In the genomic region with DNA sequence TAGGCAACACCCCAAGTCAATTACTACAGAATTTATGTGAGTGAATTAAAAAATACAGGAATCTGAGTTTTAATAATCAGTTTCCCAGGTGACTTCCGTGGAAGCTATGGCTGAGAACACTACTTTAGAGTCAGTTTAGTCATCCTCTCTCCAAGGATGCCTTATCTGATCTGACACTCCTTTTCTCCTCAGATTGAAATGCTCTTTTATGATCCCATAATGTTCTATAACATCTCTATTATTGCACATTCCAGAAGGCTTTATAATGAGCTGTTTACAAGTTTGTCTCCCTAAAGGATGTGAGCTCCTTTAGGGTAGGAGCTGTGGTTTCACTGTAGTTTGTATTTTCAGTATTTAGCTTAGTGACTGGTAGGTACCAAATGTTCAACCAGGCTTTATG, we compare ENCODE assay signal across 12 cellular contexts.
A peak's percentile ranks its signal among the peaks of the same experiment; 100 is the strongest.
DNase-seq lines count a peak whose midpoint lies in the region; ATAC-seq and TF ChIP-seq lines count a peak whose summit lies in the region.
"Had no signal": no experiment of that assay in that cellular context is flagged by ENCODE, and none has a peak within 500 bp of the region (broad histone marks: within the 10 kb centered on the region; RNA-seq: fewer than 3 reads in every experiment).

No MANE protein-coding gene starts in this region.

- H3K36me3 ChIP-seq in GM23338 (ENCODE audit: insufficient read depth) (no peaks in the 10 kb centered on the region), MM.1S (replicated peaks; ENCODE audit: insufficient read depth, low read length) (no peaks in the 10 kb centered on the region)

- H3K4me2 ChIP-seq in GM23338 (no peak overlapping the region), MM.1S (ENCODE audit: low read depth, low read length) (no peak overlapping the region)

- H3K9me2 ChIP-seq in GM23338 (ENCODE audit: insufficient read depth) (0 out of 2 replicates have a peak, but pooled peaks cover 13% of the 10 kb centered on the region), MM.1S (replicated peaks; ENCODE audit: insufficient read depth, low read length) (no peaks in the 10 kb centered on the region)

- intact Hi-C loops in left colon (cut with DNase I, micrococcal nuclease), result no loop called here

- no peaks in the 10 kb centered on the region for H3K79me2 ChIP-seq in GM23338 (replicated peaks; ENCODE audit: insufficient read depth)
- no peaks in the 10 kb centered on the region for H3K79me2 ChIP-seq in MM.1S (ENCODE audit: low read length)

- peaks cover 4% of the 10 kb centered on the region for H3K27me3 Mint-ChIP-seq in GM23338 (ENCODE audit: insufficient read depth, low read depth, poor library complexity)

- no peaks in the 10 kb centered on the region for H3K9me3 ChIP-seq in MM.1S (replicated peaks; ENCODE audit: insufficient read depth, low read length)

- H3K4me1 Mint-ChIP-seq in GM23338, result peaks cover 4% of the 10 kb centered on the region; the same call in 2 of the 3 replicates
- H3K4me1 Mint-ChIP-seq: CD4-positive, alpha-beta memory T cell had no signal

- no peak overlapping the region for H3K4me3 ChIP-seq in GM23338
- H3K4me3 ChIP-seq in MM.1S (ENCODE audit: low read length), result no peak overlapping the region
- H3K4me3 ChIP-seq: GM23248 had no signal

- H3K4me1 ChIP-seq in GM23338 (ENCODE audit: insufficient read depth), result no peaks in the 10 kb centered on the region
- peaks cover 14% of the 10 kb centered on the region for H3K4me1 ChIP-seq in MM.1S (ENCODE audit: low read length)

- H3K4me3 Mint-ChIP-seq in GM23338, result no peak overlapping the region
- H3K4me3 Mint-ChIP-seq: CD4-positive, alpha-beta memory T cell; H9 had no signal

- no peak overlapping the region for H3K27ac Mint-ChIP-seq in GM23338
- H3K27ac Mint-ChIP-seq: H9 had no signal

- H4K20me1 ChIP-seq in GM23338 (replicated peaks; ENCODE audit: insufficient read depth) (no peaks in the 10 kb centered on the region), MM.1S (ENCODE audit: insufficient read depth, low read length) (no peaks in the 10 kb centered on the region)

- H2AFZ ChIP-seq in GM23338 (peak overlapping the region; percentile 63; the same call in 1 of the 2 replicates), MM.1S (ENCODE audit: low read length) (no peak overlapping the region)
- H2AFZ ChIP-seq: GM23248 had no signal

- H3K27ac ChIP-seq in GM23338 (ENCODE audit: low read depth) (no peak overlapping the region), MM.1S (ENCODE audit: low read length) (no peak overlapping the region)
- H3K27ac ChIP-seq: GM23248 had no signal

- H3K27me3 ChIP-seq in GM23338 (ENCODE audit: insufficient read depth), result no peaks in the 10 kb centered on the region
- H3K27me3 ChIP-seq in MM.1S (replicated peaks; ENCODE audit: insufficient read depth, low read length), result no peaks in the 10 kb centered on the region

- no peaks in the 10 kb centered on the region for H3K36me3 Mint-ChIP-seq in GM23338 (ENCODE audit: low read depth)
- H3K36me3 Mint-ChIP-seq: CD4-positive, alpha-beta memory T cell had no signal

- no peaks in the 10 kb centered on the region for H3K9me3 Mint-ChIP-seq in GM23338
- H3K9me3 Mint-ChIP-seq: H9 had no signal

- ATAC-seq in GM23338, result no peak
- ATAC-seq in left colon, result peak; percentile 97
- ATAC-seq: HCT116 had no signal

- TF ChIP-seq CTCF in GM23338 (conservative IDR thresholded peaks at IDR 0.05; ENCODE audit: low read depth in 2 of 2) (no peak), MM.1S (IDR thresholded peaks at IDR 0.05; ENCODE audit: low read length) (no peak)

- DNase-seq in GM23338 (ENCODE audit: low spot score), result no peak
- DNase-seq in M059J (ENCODE audit: low read depth), result peak; percentile 3
- DNase-seq in left colon, result no peak
- DNase-seq in HUDEP-2 (lab: John Stamatoyannopoulos, UW; ENCODE audit: unreplicated experiment in 76 of 76), result no peak
- no peak for DNase-seq in effector CD8-positive, alpha-beta T cell (lab: John Stamatoyannopoulos, UW)
- no peak for DNase-seq in MM.1S
- DNase-seq: CD4-positive, alpha-beta memory T cell; DMS153; DND-41; GM23248; H9 had no signal

- H3F3A ChIP-seq in GM23338 (replicated peaks; ENCODE audit: low read depth), result no peaks in the 10 kb centered on the region
- H3F3A ChIP-seq in MM.1S (ENCODE audit: insufficient read depth, low read length), result no peaks in the 10 kb centered on the region

- H3K9ac ChIP-seq in MM.1S (ENCODE audit: low read length), result no peak overlapping the region
- H3K9ac ChIP-seq: GM23248 had no signal

TF ChIP-seq in GM23338, 12 proteins besides CTCF, POLR2A, EP300 and RAD21:
- TF ChIP-seq CREB1 (CRISPR knock-in tag; IDR thresholded peaks at IDR 0.05; ENCODE audit: low read depth) (no peak), POLR2AphosphoS5 (IDR thresholded peaks at IDR 0.05; ENCODE audit: low read depth) (no peak), STAT1 (IDR thresholded peaks at IDR 0.05; ENCODE audit: unreplicated experiment) (no peak), ZNF331 (CRISPR knock-in tag; IDR thresholded peaks at IDR 0.05; ENCODE audit: low read depth) (no peak), JUNB (IDR thresholded peaks at IDR 0.05; ENCODE audit: unreplicated experiment) (no peak)
- TF ChIP-seq, protein P1, sequence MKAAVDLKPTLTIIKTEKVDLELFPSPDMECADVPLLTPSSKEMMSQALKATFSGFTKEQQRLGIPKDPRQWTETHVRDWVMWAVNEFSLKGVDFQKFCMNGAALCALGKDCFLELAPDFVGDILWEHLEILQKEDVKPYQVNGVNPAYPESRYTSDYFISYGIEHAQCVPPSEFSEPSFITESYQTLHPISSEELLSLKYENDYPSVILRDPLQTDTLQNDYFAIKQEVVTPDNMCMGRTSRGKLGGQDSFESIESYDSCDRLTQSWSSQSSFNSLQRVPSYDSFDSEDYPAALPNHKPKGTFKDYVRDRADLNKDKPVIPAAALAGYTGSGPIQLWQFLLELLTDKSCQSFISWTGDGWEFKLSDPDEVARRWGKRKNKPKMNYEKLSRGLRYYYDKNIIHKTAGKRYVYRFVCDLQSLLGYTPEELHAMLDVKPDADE (IDR thresholded peaks at IDR 0.05), result no peak
- TF ChIP-seq, protein P2, sequence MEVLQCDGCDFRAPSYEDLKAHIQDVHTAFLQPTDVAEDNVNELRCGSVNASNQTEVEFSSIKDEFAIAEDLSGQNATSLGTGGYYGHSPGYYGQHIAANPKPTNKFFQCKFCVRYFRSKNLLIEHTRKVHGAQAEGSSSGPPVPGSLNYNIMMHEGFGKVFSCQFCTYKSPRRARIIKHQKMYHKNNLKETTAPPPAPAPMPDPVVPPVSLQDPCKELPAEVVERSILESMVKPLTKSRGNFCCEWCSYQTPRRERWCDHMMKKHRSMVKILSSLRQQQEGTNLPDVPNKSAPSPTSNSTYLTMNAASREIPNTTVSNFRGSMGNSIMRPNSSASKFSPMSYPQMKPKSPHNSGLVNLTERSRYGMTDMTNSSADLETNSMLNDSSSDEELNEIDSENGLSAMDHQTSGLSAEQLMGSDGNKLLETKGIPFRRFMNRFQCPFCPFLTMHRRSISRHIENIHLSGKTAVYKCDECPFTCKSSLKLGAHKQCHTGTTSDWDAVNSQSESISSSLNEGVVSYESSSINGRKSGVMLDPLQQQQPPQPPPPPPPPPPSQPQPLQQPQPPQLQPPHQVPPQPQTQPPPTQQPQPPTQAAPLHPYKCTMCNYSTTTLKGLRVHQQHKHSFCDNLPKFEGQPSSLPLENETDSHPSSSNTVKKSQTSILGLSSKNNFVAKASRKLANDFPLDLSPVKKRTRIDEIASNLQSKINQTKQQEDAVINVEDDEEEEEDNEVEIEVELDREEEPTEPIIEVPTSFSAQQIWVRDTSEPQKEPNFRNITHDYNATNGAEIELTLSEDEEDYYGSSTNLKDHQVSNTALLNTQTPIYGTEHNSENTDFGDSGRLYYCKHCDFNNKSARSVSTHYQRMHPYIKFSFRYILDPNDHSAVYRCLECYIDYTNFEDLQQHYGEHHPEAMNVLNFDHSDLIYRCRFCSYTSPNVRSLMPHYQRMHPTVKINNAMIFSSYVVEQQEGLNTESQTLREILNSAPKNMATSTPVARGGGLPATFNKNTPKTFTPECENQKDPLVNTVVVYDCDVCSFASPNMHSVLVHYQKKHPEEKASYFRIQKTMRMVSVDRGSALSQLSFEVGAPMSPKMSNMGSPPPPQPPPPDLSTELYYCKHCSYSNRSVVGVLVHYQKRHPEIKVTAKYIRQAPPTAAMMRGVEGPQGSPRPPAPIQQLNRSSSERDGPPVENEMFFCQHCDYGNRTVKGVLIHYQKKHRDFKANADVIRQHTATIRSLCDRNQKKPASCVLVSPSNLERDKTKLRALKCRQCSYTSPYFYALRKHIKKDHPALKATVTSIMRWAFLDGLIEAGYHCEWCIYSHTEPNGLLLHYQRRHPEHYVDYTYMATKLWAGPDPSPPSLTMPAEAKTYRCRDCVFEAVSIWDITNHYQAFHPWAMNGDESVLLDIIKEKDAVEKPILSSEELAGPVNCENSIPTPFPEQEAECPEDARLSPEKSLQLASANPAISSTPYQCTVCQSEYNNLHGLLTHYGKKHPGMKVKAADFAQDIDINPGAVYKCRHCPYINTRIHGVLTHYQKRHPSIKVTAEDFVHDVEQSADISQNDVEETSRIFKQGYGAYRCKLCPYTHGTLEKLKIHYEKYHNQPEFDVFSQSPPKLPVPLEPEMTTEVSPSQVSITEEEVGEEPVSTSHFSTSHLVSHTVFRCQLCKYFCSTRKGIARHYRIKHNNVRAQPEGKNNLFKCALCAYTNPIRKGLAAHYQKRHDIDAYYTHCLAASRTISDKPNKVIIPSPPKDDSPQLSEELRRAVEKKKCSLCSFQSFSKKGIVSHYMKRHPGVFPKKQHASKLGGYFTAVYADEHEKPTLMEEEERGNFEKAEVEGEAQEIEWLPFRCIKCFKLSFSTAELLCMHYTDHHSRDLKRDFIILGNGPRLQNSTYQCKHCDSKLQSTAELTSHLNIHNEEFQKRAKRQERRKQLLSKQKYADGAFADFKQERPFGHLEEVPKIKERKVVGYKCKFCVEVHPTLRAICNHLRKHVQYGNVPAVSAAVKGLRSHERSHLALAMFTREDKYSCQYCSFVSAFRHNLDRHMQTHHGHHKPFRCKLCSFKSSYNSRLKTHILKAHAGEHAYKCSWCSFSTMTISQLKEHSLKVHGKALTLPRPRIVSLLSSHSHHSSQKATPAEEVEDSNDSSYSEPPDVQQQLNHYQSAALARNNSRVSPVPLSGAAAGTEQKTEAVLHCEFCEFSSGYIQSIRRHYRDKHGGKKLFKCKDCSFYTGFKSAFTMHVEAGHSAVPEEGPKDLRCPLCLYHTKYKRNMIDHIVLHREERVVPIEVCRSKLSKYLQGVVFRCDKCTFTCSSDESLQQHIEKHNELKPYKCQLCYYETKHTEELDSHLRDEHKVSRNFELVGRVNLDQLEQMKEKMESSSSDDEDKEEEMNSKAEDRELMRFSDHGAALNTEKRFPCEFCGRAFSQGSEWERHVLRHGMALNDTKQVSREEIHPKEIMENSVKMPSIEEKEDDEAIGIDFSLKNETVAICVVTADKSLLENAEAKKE (CRISPR knock-in tag; IDR thresholded peaks at IDR 0.05), result no peak
